In the genomic region with DNA sequence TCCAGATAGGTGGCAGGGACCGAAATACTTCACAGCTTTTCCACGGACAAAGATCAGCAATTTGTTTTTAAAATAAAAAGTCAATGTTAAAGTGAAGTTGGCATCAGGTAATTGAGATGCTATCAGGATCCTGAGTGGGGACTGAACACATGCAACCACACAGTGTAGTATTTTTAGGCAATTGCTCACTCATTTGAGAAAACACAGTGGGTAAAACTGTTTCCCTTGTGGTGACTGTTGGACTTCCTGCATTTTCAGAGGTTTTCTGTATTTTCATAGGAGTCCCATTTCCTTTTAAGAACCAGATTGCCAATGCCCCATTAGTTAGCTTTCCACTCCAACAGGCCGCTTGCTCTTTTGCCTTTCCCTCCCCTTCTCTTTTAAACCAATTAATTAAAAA, we compare ENCODE assay signal across 12 cellular contexts.
A peak's percentile ranks its signal among the peaks of the same experiment; 100 is the strongest.
DNase-seq lines count a peak whose midpoint lies in the region; ATAC-seq and TF ChIP-seq lines count a peak whose summit lies in the region.
"Had no signal": no experiment of that assay in that cellular context is flagged by ENCODE, and none has a peak within 500 bp of the region (broad histone marks: within the 10 kb centered on the region; RNA-seq: fewer than 3 reads in every experiment).

No MANE protein-coding gene starts in this region.

- TF ChIP-seq CTCF in tibial artery (IDR thresholded peaks at IDR 0.05) = peak in 1 of 2 experiments; percentile 12

- no peak overlapping the region for H3K23ac ChIP-seq in mesendoderm (ENCODE audit: low read length)

- H3K4ac ChIP-seq in mesendoderm (ENCODE audit: low read depth, low read length) = no peak overlapping the region

- ATAC-seq in activated T-cell treated with anti-CD3 and anti-CD28 coated beads, Interleukin-2, amount 50 U/mL, for 72 hours (replicated peaks in 1 of 2) = peak; percentile 75 to 79
- ATAC-seq in HG03039 (IDR thresholded peaks at IDR 0.05; ENCODE audit: unreplicated experiment) (peak; percentile 72), T-helper 17 cell (no peak)
- ATAC-seq in stimulated activated naive B cell treated with anti-CD40 and anti-IgM and Interleukin-4, amounts not matched to agents 10 μg/mL and 1 μg/mL and 100 μg/mL, for 72 hours (replicated peaks) = no peak

- H3K79me2 ChIP-seq in mesendoderm (ENCODE audit: control insufficient read depth, insufficient read depth, low read length) = no peaks in the 10 kb centered on the region

- no peaks in the 10 kb centered on the region for H3K27me3 Mint-ChIP-seq in activated T-cell treated with anti-CD3 and anti-CD28 coated beads, Interleukin-2, amount 50 U/mL, for 72 hours (ENCODE audit: low read depth)
- no peaks in the 10 kb centered on the region for H3K27me3 Mint-ChIP-seq in T-helper 17 cell
- no peaks in the 10 kb centered on the region for H3K27me3 Mint-ChIP-seq in stimulated activated naive B cell treated with anti-CD40 and anti-IgM and Interleukin-4, amounts not matched to agents 10 μg/mL and 1 μg/mL and 100 μg/mL, for 72 hours

- H2BK5ac ChIP-seq in mesendoderm (ENCODE audit: low read length) = no peak overlapping the region

- H3K27ac ChIP-seq in tibial artery (peak overlapping the region; percentile 42 to 53), mesendoderm (ENCODE audit: low read depth, low read length) (no peak overlapping the region)

- H3K9ac ChIP-seq in mesendoderm (ENCODE audit: low read length) = no peak overlapping the region

- no peaks in the 10 kb centered on the region for H3K36me3 Mint-ChIP-seq in activated T-cell treated with anti-CD3 and anti-CD28 coated beads, Interleukin-2, amount 50 U/mL, for 72 hours (ENCODE audit: insufficient read depth in 2 of 2)
- no peaks in the 10 kb centered on the region for H3K36me3 Mint-ChIP-seq in T-helper 17 cell (ENCODE audit: low read depth)
- H3K36me3 Mint-ChIP-seq in stimulated activated naive B cell treated with anti-CD40 and anti-IgM and Interleukin-4, amounts not matched to agents 10 μg/mL and 1 μg/mL and 100 μg/mL, for 72 hours = no peaks in the 10 kb centered on the region

- intact Hi-C loops in tibial artery (cut with DNase I; ENCODE audit: low total_unique reads) = no loop called here

- H4K5ac ChIP-seq in mesendoderm (ENCODE audit: low read length) = no peak overlapping the region

- H3K4me3 Mint-ChIP-seq in activated T-cell treated with anti-CD3 and anti-CD28 coated beads, Interleukin-2, amount 50 U/mL, for 72 hours = peak overlapping the region in 1 of 2 donors; percentile 12
- H3K4me3 Mint-ChIP-seq in T-helper 17 cell = peak overlapping the region; percentile 25
- H3K4me3 Mint-ChIP-seq in stimulated activated naive B cell treated with anti-CD40 and anti-IgM and Interleukin-4, amounts not matched to agents 10 μg/mL and 1 μg/mL and 100 μg/mL, for 72 hours = no peak overlapping the region
- H3K4me3 Mint-ChIP-seq: nephron progenitor cell had no signal

- H3K4me1 Mint-ChIP-seq in activated T-cell treated with anti-CD3 and anti-CD28 coated beads, Interleukin-2, amount 50 U/mL, for 72 hours (ENCODE audit: low read depth) = peaks cover 42% of the 10 kb centered on the region
- H3K4me1 Mint-ChIP-seq in T-helper 17 cell = peaks cover 27% of the 10 kb centered on the region
- H3K4me1 Mint-ChIP-seq in stimulated activated naive B cell treated with anti-CD40 and anti-IgM and Interleukin-4, amounts not matched to agents 10 μg/mL and 1 μg/mL and 100 μg/mL, for 72 hours = no peaks in the 10 kb centered on the region

- no peak overlapping the region for H3K4me2 ChIP-seq in mesendoderm (ENCODE audit: low read length)

- H3K18ac ChIP-seq in mesendoderm (ENCODE audit: low read length) = no peak overlapping the region

- no peak overlapping the region for H3K56ac ChIP-seq in mesendoderm (ENCODE audit: low read length)

- H3K4me1 ChIP-seq in tibial artery (peaks cover 0 to 56% (median 28%) of the 10 kb centered on the region in 4 donors), mesendoderm (ENCODE audit: control insufficient read depth, low read depth, low read length) (no peaks in the 10 kb centered on the region)

- no peak overlapping the region for H2BK120ac ChIP-seq in mesendoderm (ENCODE audit: low read depth, low read length)

- no peak overlapping the region for H2AK5ac ChIP-seq in mesendoderm (ENCODE audit: low read length)

- DNase-seq in activated T-cell treated with anti-CD3 and anti-CD28 coated beads, Interleukin-2, amount 50 U/mL, for 72 hours = no peak
- no peak for DNase-seq in activated T-cell treated with anti-CD3 and anti-CD28 coated beads, Interleukin-2, amount 50 U/mL, for 48 hours
- no peak for DNase-seq in T-helper 17 cell
- DNase-seq in tibial artery = no peak
- DNase-seq in stimulated activated naive B cell treated with anti-CD40 and anti-IgM and Interleukin-4, amounts not matched to agents 10 μg/mL and 1 μg/mL and 100 μg/mL, for 72 hours = no peak
- DNase-seq in mesendoderm = no peak
- no peak for DNase-seq in NCI-H2171 (lab: John Stamatoyannopoulos, UW)
- DNase-seq: ACHN; activated effector memory CD4-positive, alpha-beta T cell treated with anti-CD3 and anti-CD28 coated beads, Interleukin-2, amount 50 U/mL, for 16 hours; nephron progenitor cell; SW 1271 had no signal

- H3K79me1 ChIP-seq in mesendoderm (ENCODE audit: low read length) = no peaks in the 10 kb centered on the region

- H2BK15ac ChIP-seq in mesendoderm (replicated peaks; ENCODE audit: low read depth) = no peak overlapping the region

- WGBS in mesendoderm (ENCODE audit: extremely low coverage, insufficient coverage, low lambda C conversion rate) = no CpG with 5 or more reads among the region's 3 CpGs

- H3K4me3 ChIP-seq in tibial artery (no peak overlapping the region), mesendoderm (ENCODE audit: low read length) (no peak overlapping the region)

- H3K9me3 Mint-ChIP-seq in activated T-cell treated with anti-CD3 and anti-CD28 coated beads, Interleukin-2, amount 50 U/mL, for 72 hours = no peaks in the 10 kb centered on the region
- no peaks in the 10 kb centered on the region for H3K9me3 Mint-ChIP-seq in stimulated activated naive B cell treated with anti-CD40 and anti-IgM and Interleukin-4, amounts not matched to agents 10 μg/mL and 1 μg/mL and 100 μg/mL, for 72 hours
- H3K9me3 Mint-ChIP-seq: nephron progenitor cell had no signal

- no peak overlapping the region for H3K27ac Mint-ChIP-seq in activated T-cell treated with anti-CD3 and anti-CD28 coated beads, Interleukin-2, amount 50 U/mL, for 72 hours
- H3K27ac Mint-ChIP-seq in T-helper 17 cell = peak overlapping the region; percentile 78
- H3K27ac Mint-ChIP-seq in stimulated activated naive B cell treated with anti-CD40 and anti-IgM and Interleukin-4, amounts not matched to agents 10 μg/mL and 1 μg/mL and 100 μg/mL, for 72 hours = no peak overlapping the region

- H3K27me3 ChIP-seq in tibial artery = no peaks in the 10 kb centered on the region
- no peaks in the 10 kb centered on the region for H3K27me3 ChIP-seq in mesendoderm (ENCODE audit: insufficient read depth, low read length, poor library complexity)

- no peaks in the 10 kb centered on the region for H3K36me3 ChIP-seq in tibial artery
- no peaks in the 10 kb centered on the region for H3K36me3 ChIP-seq in mesendoderm (ENCODE audit: control insufficient read depth, insufficient read depth, low read length)

- H3K9me3 ChIP-seq in T-helper 17 cell (ENCODE audit: control insufficient read depth, low read length, poor library complexity, severe bottlenecking) (no peaks in the 10 kb centered on the region), tibial artery (no peaks in the 10 kb centered on the region)

- H4K8ac ChIP-seq in mesendoderm (ENCODE audit: low read depth, low read length) = no peak overlapping the region

Comparison
In these comparisons a context has a peak if more than half of its experiments do, and no peak if none do; other contexts are left out.
1. ATAC-seq: peak in activated T-cell treated with anti-CD3 and anti-CD28 coated beads, Interleukin-2, amount 50 U/mL, for 72 hours (2 of 2) and HG03039 (single experiment); none in T-helper 17 cell (single experiment) and stimulated activated naive B cell treated with anti-CD40 and anti-IgM and Interleukin-4, amounts not matched to agents 10 μg/mL and 1 μg/mL and 100 μg/mL, for 72 hours (0 of 2).